In genomic region chrX:51893931-51894696, GRCh38 we compare ENCODE assay signal across 8 cellular contexts. TPM values are rescaled to one million over a fixed set of nuclear protein-coding genes. Genes with fewer than 3 reads are reported as not detected.
DNase-seq lines count a peak whose midpoint lies in the region; ATAC-seq, FAIRE-seq and TF ChIP-seq lines count a peak whose summit lies in the region.

No MANE protein-coding gene starts in this region.

- TF ChIP-seq CTCF in glutamatergic neuron (IDR thresholded peaks at IDR 0.05; ENCODE audit: partially characterized antibody, unreplicated experiment) (no peak), pancreas (IDR thresholded peaks at IDR 0.05) (no peak)

- intact Hi-C loops in pancreas (cut with DNase I) = no loop called here

- H3K9me3 ChIP-seq in pancreas = no peaks in the 10 kb centered on the region

- peak overlapping the region; percentile 96 for H3K27ac Mint-ChIP-seq in activated T-helper 17 cell treated with anti-CD3 and anti-CD28 coated beads, Interleukin-2, amount 50 U/mL, for 72 hours
- peak overlapping the region; percentile 95 for H3K27ac Mint-ChIP-seq in glutamatergic neuron (ENCODE audit: unreplicated experiment)

- H3K4me3 ChIP-seq in pancreas = peak overlapping the region; percentile 20 to 48 (median 34)

- no peaks in the 10 kb centered on the region for H3K4me1 ChIP-seq in pancreas

- H3K36me3 ChIP-seq in pancreas = no peaks in the 10 kb centered on the region

- no peaks in the 10 kb centered on the region for H3K27me3 Mint-ChIP-seq in activated T-helper 17 cell treated with anti-CD3 and anti-CD28 coated beads, Interleukin-2, amount 50 U/mL, for 72 hours
- H3K27me3 Mint-ChIP-seq in glutamatergic neuron (ENCODE audit: unreplicated experiment) = peaks cover 8% of the 10 kb centered on the region

- no peaks in the 10 kb centered on the region for H3K27me3 ChIP-seq in pancreas

- no peak for FAIRE-seq in pancreas (lab: Jason Lieb, UNC)

- WGBS in pancreas, 2 donors = 1 to 33% methylated on average over 32 of the region's 32 CpGs

- ATAC-seq in activated T-helper 17 cell treated with anti-CD3 and anti-CD28 coated beads, Interleukin-2, amount 50 U/mL, for 72 hours (replicated peaks) = no peak
- ATAC-seq in pancreas (peak; percentile 23 to 54 (median 45)), HG03432 (IDR thresholded peaks at IDR 0.05; ENCODE audit: unreplicated experiment) (no peak)

- peak overlapping the region; percentile 88 for H3K4me3 Mint-ChIP-seq in activated T-helper 17 cell treated with anti-CD3 and anti-CD28 coated beads, Interleukin-2, amount 50 U/mL, for 72 hours
- peak overlapping the region; percentile 91 for H3K4me3 Mint-ChIP-seq in glutamatergic neuron (ENCODE audit: unreplicated experiment)

- H3K4me1 Mint-ChIP-seq in activated T-helper 17 cell treated with anti-CD3 and anti-CD28 coated beads, Interleukin-2, amount 50 U/mL, for 72 hours = peaks cover 8% of the 10 kb centered on the region
- H3K4me1 Mint-ChIP-seq in glutamatergic neuron (ENCODE audit: low read depth, unreplicated experiment) = peaks cover 6% of the 10 kb centered on the region

- H3K36me3 Mint-ChIP-seq in activated T-helper 17 cell treated with anti-CD3 and anti-CD28 coated beads, Interleukin-2, amount 50 U/mL, for 72 hours (ENCODE audit: low read depth) = peaks cover 36% of the 10 kb centered on the region
- H3K36me3 Mint-ChIP-seq in glutamatergic neuron (ENCODE audit: unreplicated experiment) = peaks cover 4% of the 10 kb centered on the region

- peak overlapping the region in 3 of 4 donors; percentile 24 to 78 (median 73) for H3K27ac ChIP-seq in pancreas

- peak; percentile 21 for DNase-seq in DMS79 treated with DMSO at 0.1 percent for 48 hours (lab: John Stamatoyannopoulos, UW)
- DNase-seq in NCI-H1048 (lab: John Stamatoyannopoulos, UW) = peak; percentile 5
- DNase-seq in glutamatergic neuron = peak; percentile 50
- peak in 4 of 6 donors; percentile 37 to 49 (median 39) for DNase-seq in pancreas
- no peak for DNase-seq in stimulated activated CD4-positive, alpha-beta T cell treated with anti-CD3 and anti-CD28 coated beads, Interleukin-2, amount 100 ng/mL, for 48 hours
- no peak for DNase-seq in SHP77 treated with DMSO at 0.1 percent for 48 hours (lab: John Stamatoyannopoulos, UW)

- no peaks in the 10 kb centered on the region for H3K9me3 Mint-ChIP-seq in activated T-helper 17 cell treated with anti-CD3 and anti-CD28 coated beads, Interleukin-2, amount 50 U/mL, for 72 hours
- H3K9me3 Mint-ChIP-seq in glutamatergic neuron (ENCODE audit: unreplicated experiment) = peaks cover 5% of the 10 kb centered on the region

RNA-seq across cellular contexts. Expression of gene MAGED1, which starts 0.7 kb away (rescaled TPM):
- total RNA-seq in activated T-helper 17 cell treated with anti-CD3 and anti-CD28 coated beads, Interleukin-2, amount 50 U/mL, for 72 hours = 10 to 100 TPM; 40.0 to 40.4 TPM
- 202 TPM for total RNA-seq in glutamatergic neuron (ENCODE audit: unreplicated experiment)
- 10 to 100 TPM; 31.7 to 76.5 (median 58.7) TPM for total RNA-seq in pancreas
- 10 to 100 TPM; 27.1 to 72.3 TPM for polyA plus RNA-seq in pancreas

Comparison
In these comparisons a context has a peak if more than half of its experiments do, and no peak if none do; other contexts are left out.
1. DNase-seq: peak in DMS79 treated with DMSO at 0.1 percent for 48 hours (single experiment), NCI-H1048 (single experiment), glutamatergic neuron (single experiment) and pancreas (4 of 6); none in stimulated activated CD4-positive, alpha-beta T cell treated with anti-CD3 and anti-CD28 coated beads, Interleukin-2, amount 100 ng/mL, for 48 hours (0 of 2) and SHP77 treated with DMSO at 0.1 percent for 48 hours (single experiment).
2. ATAC-seq: peak in pancreas (4 of 4); none in activated T-helper 17 cell treated with anti-CD3 and anti-CD28 coated beads, Interleukin-2, amount 50 U/mL, for 72 hours (single experiment) and HG03432 (single experiment).